ENCODE assay signal across 1 cellular context in the genomic region with DNA sequence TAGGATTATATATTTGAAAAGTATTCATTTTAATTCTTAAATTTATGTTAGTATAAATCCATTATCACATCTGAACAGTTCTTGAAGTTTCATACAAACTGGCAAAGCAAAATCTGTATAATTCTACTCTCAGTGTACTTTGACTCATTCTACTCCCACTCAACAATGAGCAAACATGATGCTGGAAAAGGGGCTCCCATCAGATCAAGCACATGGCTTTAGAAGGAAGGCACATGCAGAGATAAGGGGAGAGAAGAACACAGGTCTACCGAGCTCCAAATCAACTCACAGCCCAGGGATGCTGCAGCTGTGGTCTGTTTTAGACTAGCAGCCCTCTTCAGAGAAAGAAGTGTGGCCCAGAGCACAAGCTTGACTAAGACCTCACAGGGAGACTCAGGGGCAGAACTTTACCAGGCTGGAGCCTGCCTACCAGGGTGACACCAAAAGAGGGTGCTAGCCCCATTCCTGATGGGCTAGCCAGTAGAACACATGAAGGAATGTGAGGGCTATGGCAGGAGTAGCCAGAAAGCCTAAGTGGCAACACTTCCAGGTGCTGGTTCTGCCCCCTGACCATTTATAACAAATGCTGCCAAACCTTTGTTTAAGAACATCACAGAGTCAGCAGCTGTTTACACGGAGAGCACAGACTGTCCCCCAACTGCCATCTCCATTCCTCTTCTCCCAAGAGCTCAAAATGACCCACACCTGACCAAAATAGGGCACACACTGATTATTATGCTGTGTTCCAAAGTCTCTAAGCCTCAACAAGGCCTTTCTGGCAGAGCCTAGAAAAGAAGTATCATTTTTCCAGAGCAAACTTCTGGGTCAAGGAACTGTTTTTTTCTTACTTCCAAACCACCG.
TF ChIP-seq lines count a peak whose summit lies in the region.

No MANE protein-coding gene starts in this region.

TF ChIP-seq in IMR-90, 13 proteins besides CTCF, POLR2A, EP300 and RAD21:
- TF ChIP-seq MXI1 (IDR thresholded peaks at IDR 0.05; ENCODE audit: borderline replicate concordance, low read depth, low read length) (no peak), CHD1 (IDR thresholded peaks at IDR 0.05; ENCODE audit: low read depth, low read length) (no peak), MAZ (IDR thresholded peaks at IDR 0.05; ENCODE audit: borderline replicate concordance, low read depth, low read length) (no peak), FOS (IDR thresholded peaks at IDR 0.05; ENCODE audit: low read depth, low read length) (no peak), RFX5 (IDR thresholded peaks at IDR 0.05; ENCODE audit: low read depth, low read length) (no peak), RCOR1 (IDR thresholded peaks at IDR 0.05; ENCODE audit: insufficient replicate concordance, low read length) (no peak), MAFK (IDR thresholded peaks at IDR 0.05; ENCODE audit: low read depth, low read length) (no peak), CEBPB (IDR thresholded peaks at IDR 0.05; ENCODE audit: low read depth, low read length) (no peak), BHLHE40 (IDR thresholded peaks at IDR 0.05; ENCODE audit: low read depth, low read length) (no peak), SMC3 (IDR thresholded peaks at IDR 0.05; ENCODE audit: low read depth, low read length) (no peak), NFE2L2 (IDR thresholded peaks at IDR 0.05; ENCODE audit: low read depth, low read length) (no peak)
- TF ChIP-seq, protein P1, sequence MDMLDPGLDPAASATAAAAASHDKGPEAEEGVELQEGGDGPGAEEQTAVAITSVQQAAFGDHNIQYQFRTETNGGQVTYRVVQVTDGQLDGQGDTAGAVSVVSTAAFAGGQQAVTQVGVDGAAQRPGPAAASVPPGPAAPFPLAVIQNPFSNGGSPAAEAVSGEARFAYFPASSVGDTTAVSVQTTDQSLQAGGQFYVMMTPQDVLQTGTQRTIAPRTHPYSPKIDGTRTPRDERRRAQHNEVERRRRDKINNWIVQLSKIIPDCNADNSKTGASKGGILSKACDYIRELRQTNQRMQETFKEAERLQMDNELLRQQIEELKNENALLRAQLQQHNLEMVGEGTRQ (IDR thresholded peaks at IDR 0.05; ENCODE audit: low read depth, low read length) = no peak
- TF ChIP-seq, protein P2, sequence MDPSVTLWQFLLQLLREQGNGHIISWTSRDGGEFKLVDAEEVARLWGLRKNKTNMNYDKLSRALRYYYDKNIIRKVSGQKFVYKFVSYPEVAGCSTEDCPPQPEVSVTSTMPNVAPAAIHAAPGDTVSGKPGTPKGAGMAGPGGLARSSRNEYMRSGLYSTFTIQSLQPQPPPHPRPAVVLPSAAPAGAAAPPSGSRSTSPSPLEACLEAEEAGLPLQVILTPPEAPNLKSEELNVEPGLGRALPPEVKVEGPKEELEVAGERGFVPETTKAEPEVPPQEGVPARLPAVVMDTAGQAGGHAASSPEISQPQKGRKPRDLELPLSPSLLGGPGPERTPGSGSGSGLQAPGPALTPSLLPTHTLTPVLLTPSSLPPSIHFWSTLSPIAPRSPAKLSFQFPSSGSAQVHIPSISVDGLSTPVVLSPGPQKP (IDR thresholded peaks at IDR 0.05; ENCODE audit: borderline replicate concordance, low read depth, low read length) = no peak
